9 cellular contexts compared by ENCODE assay signal in the genomic region with DNA sequence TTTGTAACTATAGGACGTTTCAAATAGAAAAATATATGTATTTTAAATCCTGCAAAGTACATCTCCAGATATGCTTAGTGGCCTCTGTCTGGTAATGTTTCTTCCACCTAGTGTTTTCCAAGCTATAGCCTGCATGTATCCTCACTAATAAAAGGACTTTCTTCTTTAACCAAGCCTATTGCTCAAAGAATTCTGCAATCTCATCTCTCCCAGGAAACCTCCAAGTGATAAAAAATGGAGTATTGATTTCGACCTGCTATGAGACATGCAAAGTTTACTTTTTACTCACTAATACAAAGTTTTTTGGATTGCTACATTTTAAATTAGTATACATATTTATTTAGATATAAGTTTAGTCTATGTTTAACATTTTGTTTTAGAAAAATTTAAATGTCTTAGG. TPM values are rescaled to one million over a fixed set of nuclear protein-coding genes. Genes with fewer than 3 reads are reported as not detected.
"Had no signal": no experiment of that assay in that cellular context is flagged by ENCODE, and none has a peak within 500 bp of the region (broad histone marks: within the 10 kb centered on the region; RNA-seq: fewer than 3 reads in every experiment).

No MANE protein-coding gene starts in this region.

- FAIRE-seq: HepG2 had no signal

- H3K4me1 ChIP-seq: HAP-1 had no signal

- DNase-seq: GM23248, H7, HFFc6, KG1 had no signal

- H3K9me3 ChIP-seq: HAP-1 had no signal

- ATAC-seq: HCT116, HepG2 had no signal

- H2AFZ ChIP-seq: GM23248 had no signal

- H3K27me3 Mint-ChIP-seq: IgD-negative memory B cell had no signal

- H3K36me3 ChIP-seq: HAP-1 had no signal

- H3K4me3 Mint-ChIP-seq: HFFc6, IgD-negative memory B cell had no signal

- H3K4me1 Mint-ChIP-seq: IgD-negative memory B cell had no signal

- H3K27ac Mint-ChIP-seq: HFFc6, IgD-negative memory B cell had no signal

- H3K4me3 ChIP-seq: GM23248, HAP-1 had no signal

- H3K36me3 Mint-ChIP-seq: IgD-negative memory B cell had no signal

- H3K9ac ChIP-seq: GM23248 had no signal

- H3K9me3 Mint-ChIP-seq: IgD-negative memory B cell had no signal

- H3K27ac ChIP-seq: GM23248, HL-60 had no signal

RNA-seq across cellular contexts. Expression of a gene that starts 23.3 kb away (rescaled TPM):
- total RNA-seq: GM23248, HepG2 had no signal
- polyA plus RNA-seq: GM23248, HepG2, IgD-negative memory B cell had no signal
